In the genomic region with DNA sequence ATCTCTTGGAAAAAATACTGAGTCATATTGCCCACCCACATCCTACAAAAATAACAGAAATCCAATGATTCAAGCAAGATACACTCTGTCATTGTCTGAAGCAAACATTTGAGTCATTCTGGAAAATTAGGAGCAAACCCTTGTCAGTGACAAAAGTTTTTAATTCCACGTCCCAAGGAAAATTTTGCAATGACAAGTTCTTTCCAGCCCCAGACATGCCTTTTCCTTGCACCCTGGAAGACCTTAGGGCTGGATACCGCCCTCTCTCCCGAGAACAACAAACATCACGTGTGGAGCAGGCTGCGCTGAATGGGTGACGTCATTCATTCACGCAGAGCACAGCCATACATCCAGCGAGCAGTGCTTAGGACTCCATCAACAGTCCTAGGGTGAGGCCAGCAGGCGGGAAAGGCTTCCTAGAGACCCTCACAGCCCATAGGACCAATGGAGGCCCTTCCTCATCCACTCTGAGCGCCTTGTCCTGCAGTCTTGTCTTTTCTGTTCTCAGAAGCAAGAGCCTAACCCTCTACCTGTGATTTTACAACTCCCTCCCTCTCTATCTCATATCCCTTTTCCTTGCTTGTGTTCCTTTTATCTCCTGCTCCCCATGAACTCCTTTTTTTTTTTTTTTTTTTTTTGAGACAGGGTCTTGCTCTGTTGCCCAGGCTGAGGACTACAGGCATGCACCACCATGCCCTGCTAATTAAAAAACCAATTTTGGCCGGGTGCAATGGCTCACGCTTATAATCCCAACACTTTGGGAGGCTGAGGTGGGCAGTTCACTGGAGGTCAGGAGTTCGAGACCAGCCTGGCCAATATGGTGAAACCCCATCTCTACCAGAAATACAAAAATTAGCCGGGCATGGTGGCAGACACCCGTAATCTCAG, we compare ENCODE assay signal across 1 cellular context.
TF ChIP-seq lines count a peak whose summit lies in the region.

No MANE protein-coding gene starts in this region.

TF ChIP-seq in HepG2, 621 proteins besides CTCF, POLR2A, EP300 and RAD21 (continued from another document and continues in another):
- TF ChIP-seq ZNF274 (CRISPR knock-in tag; IDR thresholded peaks at IDR 0.05) (no peak), ZFP36L1 (CRISPR knock-in tag; IDR thresholded peaks at IDR 0.05) (no peak), NCOR1 (IDR thresholded peaks at IDR 0.05; ENCODE audit: borderline replicate concordance, low read length) (no peak), CREB1 (IDR thresholded peaks at IDR 0.05) (peak; percentile 97), CREB1 (CRISPR knock-in tag; IDR thresholded peaks at IDR 0.05) (peak; percentile 68), YEATS2 (CRISPR knock-in tag; IDR thresholded peaks at IDR 0.05; ENCODE audit: borderline replicate concordance) (0 out of 2 replicates have a peak, but pooled peaks have one; percentile 41), NFKBIZ (CRISPR knock-in tag; IDR thresholded peaks at IDR 0.05) (no peak), SAP130 (CRISPR knock-in tag; IDR thresholded peaks at IDR 0.05; ENCODE audit: low read depth) (peak; percentile 41; the same call in 1 of the 2 replicates), GFI1 (CRISPR knock-in tag; IDR thresholded peaks at IDR 0.05; ENCODE audit: borderline replicate concordance) (no peak), GATAD2A (CRISPR knock-in tag; IDR thresholded peaks at IDR 0.05) (peak; percentile 35; the same call in 1 of the 2 replicates), CREM (IDR thresholded peaks at IDR 0.05) (peak; percentile 49; the same call in 1 of the 2 replicates), CREM (CRISPR knock-in tag; IDR thresholded peaks at IDR 0.05) (no peak), TBL1XR1 (IDR thresholded peaks at IDR 0.05; ENCODE audit: borderline replicate concordance, low read length, partially characterized antibody) (no peak), FOXA3 (CRISPR knock-in tag; IDR thresholded peaks at IDR 0.05) (0 out of 2 replicates have a peak, but pooled peaks have one; percentile 22), ARNTL (CRISPR knock-in tag; IDR thresholded peaks at IDR 0.05) (no peak), HIVEP1 (CRISPR knock-in tag; IDR thresholded peaks at IDR 0.05) (no peak), ZMYM3 (CRISPR knock-in tag; IDR thresholded peaks at IDR 0.05) (0 out of 2 replicates have a peak, but pooled peaks have one; percentile 15), SOX6 (IDR thresholded peaks at IDR 0.05) (no peak), SOX6 (CRISPR knock-in tag; IDR thresholded peaks at IDR 0.05) (peak; percentile 48), TOPORS (CRISPR knock-in tag; IDR thresholded peaks at IDR 0.05) (no peak), FLYWCH1 (CRISPR knock-in tag; IDR thresholded peaks at IDR 0.05) (no peak), ATF7 (IDR thresholded peaks at IDR 0.05) (peak; percentile 99), ATF7 (CRISPR knock-in tag; IDR thresholded peaks at IDR 0.05) (peak; percentile 92), BHLHE40 (IDR thresholded peaks at IDR 0.05; ENCODE audit: low read length) (peak; percentile 76), SSRP1 (CRISPR knock-in tag; IDR thresholded peaks at IDR 0.05) (no peak), GABPB1 (CRISPR knock-in tag; IDR thresholded peaks at IDR 0.05) (0 out of 2 replicates have a peak, but pooled peaks have one; percentile 14), DMAP1 (CRISPR knock-in tag; IDR thresholded peaks at IDR 0.05) (no peak), SP5 (CRISPR knock-in tag; IDR thresholded peaks at IDR 0.05; ENCODE audit: borderline replicate concordance, low read depth) (0 out of 2 replicates have a peak, but pooled peaks have one; percentile 18)
- TF ChIP-seq, protein P1, sequence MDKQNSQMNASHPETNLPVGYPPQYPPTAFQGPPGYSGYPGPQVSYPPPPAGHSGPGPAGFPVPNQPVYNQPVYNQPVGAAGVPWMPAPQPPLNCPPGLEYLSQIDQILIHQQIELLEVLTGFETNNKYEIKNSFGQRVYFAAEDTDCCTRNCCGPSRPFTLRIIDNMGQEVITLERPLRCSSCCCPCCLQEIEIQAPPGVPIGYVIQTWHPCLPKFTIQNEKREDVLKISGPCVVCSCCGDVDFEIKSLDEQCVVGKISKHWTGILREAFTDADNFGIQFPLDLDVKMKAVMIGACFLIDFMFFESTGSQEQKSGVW (CRISPR knock-in tag; IDR thresholded peaks at IDR 0.05; ENCODE audit: borderline replicate concordance), result no peak
- TF ChIP-seq, protein P2, sequence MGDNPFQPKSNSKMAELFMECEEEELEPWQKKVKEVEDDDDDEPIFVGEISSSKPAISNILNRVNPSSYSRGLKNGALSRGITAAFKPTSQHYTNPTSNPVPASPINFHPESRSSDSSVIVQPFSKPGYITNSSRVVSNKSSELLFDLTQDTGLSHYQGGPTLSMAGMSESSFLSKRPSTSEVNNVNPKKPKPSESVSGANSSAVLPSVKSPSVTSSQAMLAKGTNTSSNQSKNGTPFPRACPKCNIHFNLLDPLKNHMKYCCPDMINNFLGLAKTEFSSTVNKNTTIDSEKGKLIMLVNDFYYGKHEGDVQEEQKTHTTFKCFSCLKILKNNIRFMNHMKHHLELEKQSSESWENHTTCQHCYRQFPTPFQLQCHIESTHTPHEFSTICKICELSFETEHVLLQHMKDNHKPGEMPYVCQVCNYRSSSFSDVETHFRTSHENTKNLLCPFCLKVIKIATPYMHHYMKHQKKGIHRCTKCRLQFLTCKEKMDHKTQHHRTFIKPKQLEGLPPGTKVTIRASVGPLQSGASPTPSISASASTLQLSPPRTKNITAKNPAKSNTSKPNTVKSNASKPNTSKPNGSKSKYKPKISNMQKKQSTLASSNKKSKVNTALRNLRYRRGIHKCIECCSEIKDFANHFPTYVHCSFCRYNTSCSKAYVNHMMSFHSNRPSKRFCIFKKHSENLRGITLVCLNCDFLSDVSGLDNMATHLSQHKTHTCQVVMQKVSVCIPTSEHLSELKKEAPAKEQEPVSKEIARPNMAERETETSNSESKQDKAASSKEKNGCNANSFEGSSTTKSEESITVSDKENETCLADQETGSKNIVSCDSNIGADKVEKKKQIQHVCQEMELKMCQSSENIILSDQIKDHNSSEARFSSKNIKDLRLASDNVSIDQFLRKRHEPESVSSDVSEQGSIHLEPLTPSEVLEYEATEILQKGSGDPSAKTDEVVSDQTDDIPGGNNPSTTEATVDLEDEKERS (CRISPR knock-in tag; IDR thresholded peaks at IDR 0.05), result no peak
- TF ChIP-seq, protein P3, sequence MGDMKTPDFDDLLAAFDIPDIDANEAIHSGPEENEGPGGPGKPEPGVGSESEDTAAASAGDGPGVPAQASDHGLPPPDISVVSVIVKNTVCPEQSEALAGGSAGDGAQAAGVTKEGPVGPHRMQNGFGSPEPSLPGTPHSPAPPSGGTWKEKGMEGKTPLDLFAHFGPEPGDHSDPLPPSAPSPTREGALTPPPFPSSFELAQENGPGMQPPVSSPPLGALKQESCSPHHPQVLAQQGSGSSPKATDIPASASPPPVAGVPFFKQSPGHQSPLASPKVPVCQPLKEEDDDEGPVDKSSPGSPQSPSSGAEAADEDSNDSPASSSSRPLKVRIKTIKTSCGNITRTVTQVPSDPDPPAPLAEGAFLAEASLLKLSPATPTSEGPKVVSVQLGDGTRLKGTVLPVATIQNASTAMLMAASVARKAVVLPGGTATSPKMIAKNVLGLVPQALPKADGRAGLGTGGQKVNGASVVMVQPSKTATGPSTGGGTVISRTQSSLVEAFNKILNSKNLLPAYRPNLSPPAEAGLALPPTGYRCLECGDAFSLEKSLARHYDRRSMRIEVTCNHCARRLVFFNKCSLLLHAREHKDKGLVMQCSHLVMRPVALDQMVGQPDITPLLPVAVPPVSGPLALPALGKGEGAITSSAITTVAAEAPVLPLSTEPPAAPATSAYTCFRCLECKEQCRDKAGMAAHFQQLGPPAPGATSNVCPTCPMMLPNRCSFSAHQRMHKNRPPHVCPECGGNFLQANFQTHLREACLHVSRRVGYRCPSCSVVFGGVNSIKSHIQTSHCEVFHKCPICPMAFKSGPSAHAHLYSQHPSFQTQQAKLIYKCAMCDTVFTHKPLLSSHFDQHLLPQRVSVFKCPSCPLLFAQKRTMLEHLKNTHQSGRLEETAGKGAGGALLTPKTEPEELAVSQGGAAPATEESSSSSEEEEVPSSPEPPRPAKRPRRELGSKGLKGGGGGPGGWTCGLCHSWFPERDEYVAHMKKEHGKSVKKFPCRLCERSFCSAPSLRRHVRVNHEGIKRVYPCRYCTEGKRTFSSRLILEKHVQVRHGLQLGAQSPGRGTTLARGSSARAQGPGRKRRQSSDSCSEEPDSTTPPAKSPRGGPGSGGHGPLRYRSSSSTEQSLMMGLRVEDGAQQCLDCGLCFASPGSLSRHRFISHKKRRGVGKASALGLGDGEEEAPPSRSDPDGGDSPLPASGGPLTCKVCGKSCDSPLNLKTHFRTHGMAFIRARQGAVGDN (CRISPR knock-in tag; IDR thresholded peaks at IDR 0.05), result peak; percentile 23; the same call in 1 of the 2 replicates
- TF ChIP-seq, protein P4, sequence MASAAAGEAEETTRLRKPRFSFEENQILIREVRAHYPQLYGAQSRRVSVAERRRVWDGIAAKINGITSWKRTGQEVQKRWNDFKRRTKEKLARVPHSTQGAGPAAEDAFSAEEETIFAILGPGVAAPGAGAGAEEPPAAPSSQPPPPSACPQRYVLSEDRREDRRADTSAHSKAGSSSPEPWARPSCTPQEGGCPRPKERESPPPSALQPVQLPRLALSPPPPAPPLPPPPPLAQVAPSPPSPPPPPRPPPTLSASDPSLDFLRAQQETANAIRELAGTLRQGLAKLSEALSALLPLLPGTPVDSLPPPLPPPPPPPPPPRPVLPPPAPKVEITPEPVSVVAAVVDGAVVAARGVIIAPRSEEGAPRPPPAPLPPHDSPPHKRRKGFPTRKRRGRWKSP (CRISPR knock-in tag; IDR thresholded peaks at IDR 0.05), result 0 out of 2 replicates have a peak, but pooled peaks have one; percentile 19
- TF ChIP-seq, protein P5, sequence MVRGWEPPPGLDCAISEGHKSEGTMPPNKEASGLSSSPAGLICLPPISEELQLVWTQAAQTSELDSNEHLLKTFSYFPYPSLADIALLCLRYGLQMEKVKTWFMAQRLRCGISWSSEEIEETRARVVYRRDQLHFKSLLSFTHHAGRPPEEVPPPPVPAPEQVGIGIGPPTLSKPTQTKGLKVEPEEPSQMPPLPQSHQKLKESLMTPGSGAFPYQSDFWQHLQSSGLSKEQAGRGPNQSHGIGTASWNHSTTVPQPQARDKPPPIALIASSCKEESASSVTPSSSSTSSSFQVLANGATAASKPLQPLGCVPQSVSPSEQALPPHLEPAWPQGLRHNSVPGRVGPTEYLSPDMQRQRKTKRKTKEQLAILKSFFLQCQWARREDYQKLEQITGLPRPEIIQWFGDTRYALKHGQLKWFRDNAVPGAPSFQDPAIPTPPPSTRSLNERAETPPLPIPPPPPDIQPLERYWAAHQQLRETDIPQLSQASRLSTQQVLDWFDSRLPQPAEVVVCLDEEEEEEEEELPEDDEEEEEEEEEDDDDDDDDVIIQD (CRISPR knock-in tag; IDR thresholded peaks at IDR 0.05; ENCODE audit: low read depth), result 0 out of 2 replicates have a peak, but pooled peaks have one; percentile 13
- TF ChIP-seq, protein P6, sequence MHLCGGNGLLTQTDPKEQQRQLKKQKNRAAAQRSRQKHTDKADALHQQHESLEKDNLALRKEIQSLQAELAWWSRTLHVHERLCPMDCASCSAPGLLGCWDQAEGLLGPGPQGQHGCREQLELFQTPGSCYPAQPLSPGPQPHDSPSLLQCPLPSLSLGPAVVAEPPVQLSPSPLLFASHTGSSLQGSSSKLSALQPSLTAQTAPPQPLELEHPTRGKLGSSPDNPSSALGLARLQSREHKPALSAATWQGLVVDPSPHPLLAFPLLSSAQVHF (CRISPR knock-in tag; IDR thresholded peaks at IDR 0.05), result no peak
- TF ChIP-seq, protein P7, sequence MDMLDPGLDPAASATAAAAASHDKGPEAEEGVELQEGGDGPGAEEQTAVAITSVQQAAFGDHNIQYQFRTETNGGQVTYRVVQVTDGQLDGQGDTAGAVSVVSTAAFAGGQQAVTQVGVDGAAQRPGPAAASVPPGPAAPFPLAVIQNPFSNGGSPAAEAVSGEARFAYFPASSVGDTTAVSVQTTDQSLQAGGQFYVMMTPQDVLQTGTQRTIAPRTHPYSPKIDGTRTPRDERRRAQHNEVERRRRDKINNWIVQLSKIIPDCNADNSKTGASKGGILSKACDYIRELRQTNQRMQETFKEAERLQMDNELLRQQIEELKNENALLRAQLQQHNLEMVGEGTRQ (IDR thresholded peaks at IDR 0.05; ENCODE audit: low read depth, low read length), result peak; percentile 54
- TF ChIP-seq, protein P7 (CRISPR knock-in tag; IDR thresholded peaks at IDR 0.05; ENCODE audit: borderline replicate concordance), result peak; percentile 57; the same call in 1 of the 2 replicates
- TF ChIP-seq, protein P8, sequence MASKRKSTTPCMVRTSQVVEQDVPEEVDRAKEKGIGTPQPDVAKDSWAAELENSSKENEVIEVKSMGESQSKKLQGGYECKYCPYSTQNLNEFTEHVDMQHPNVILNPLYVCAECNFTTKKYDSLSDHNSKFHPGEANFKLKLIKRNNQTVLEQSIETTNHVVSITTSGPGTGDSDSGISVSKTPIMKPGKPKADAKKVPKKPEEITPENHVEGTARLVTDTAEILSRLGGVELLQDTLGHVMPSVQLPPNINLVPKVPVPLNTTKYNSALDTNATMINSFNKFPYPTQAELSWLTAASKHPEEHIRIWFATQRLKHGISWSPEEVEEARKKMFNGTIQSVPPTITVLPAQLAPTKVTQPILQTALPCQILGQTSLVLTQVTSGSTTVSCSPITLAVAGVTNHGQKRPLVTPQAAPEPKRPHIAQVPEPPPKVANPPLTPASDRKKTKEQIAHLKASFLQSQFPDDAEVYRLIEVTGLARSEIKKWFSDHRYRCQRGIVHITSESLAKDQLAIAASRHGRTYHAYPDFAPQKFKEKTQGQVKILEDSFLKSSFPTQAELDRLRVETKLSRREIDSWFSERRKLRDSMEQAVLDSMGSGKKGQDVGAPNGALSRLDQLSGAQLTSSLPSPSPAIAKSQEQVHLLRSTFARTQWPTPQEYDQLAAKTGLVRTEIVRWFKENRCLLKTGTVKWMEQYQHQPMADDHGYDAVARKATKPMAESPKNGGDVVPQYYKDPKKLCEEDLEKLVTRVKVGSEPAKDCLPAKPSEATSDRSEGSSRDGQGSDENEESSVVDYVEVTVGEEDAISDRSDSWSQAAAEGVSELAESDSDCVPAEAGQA (IDR thresholded peaks at IDR 0.05; ENCODE audit: low read depth), result peak; percentile 41; the same call in 1 of the 2 replicates
- TF ChIP-seq, protein P8 (CRISPR knock-in tag; IDR thresholded peaks at IDR 0.05; ENCODE audit: borderline replicate concordance), result no peak
